Comparison of ENCODE assay signal across 9 cellular contexts in genomic region chr3:106130384-106131084, GRCh38.
DNase-seq lines count a peak whose midpoint lies in the region; TF ChIP-seq lines count a peak whose summit lies in the region.
"Had no signal": no experiment of that assay in that cellular context is flagged by ENCODE, and none has a peak within 500 bp of the region (broad histone marks: within the 10 kb centered on the region; RNA-seq: fewer than 3 reads in every experiment).

No MANE protein-coding gene starts in this region.

- WGBS in mesodermal cell (ENCODE audit: insufficient coverage in 2 of 2), 2 experiments: no CpG with 5 or more reads among the region's 1 CpG
- WGBS in thyroid gland, 2 donors: 48 to 69% methylated on average over 1 of the region's 1 CpG

- no peak for TF ChIP-seq CTCF in choroid plexus epithelial cell (conservative IDR thresholded peaks at IDR 0.05; ENCODE audit: low read depth, low read length)
- no peak for TF ChIP-seq CTCF in thyroid gland (IDR thresholded peaks at IDR 0.05)

- H3K36me3 ChIP-seq in mesodermal cell (ENCODE audit: control insufficient read depth, insufficient read depth, low read length) (no peaks in the 10 kb centered on the region), thyroid gland (no peaks in the 10 kb centered on the region)

- peaks cover 5% of the 10 kb centered on the region for H3K4me1 ChIP-seq in mesodermal cell (ENCODE audit: control insufficient read depth, insufficient read depth, low read length, poor library complexity, severe bottlenecking)
- H3K4me1 ChIP-seq in thyroid gland: peaks cover 0 to 6% of the 10 kb centered on the region in 2 donors

- no peak for TF ChIP-seq POLR2A in thyroid gland (IDR thresholded peaks at IDR 0.05)

- H3K4me3 ChIP-seq in choroid plexus epithelial cell (ENCODE audit: low read depth, low read length): no peak overlapping the region
- no peak overlapping the region for H3K4me3 ChIP-seq in mesodermal cell (ENCODE audit: extremely low read depth, insufficient read depth, low read length, poor library complexity, severe bottlenecking)
- no peak overlapping the region for H3K4me3 ChIP-seq in thyroid gland (replicated peaks in 1 of 3)

- H3K27ac ChIP-seq in mesodermal cell (ENCODE audit: low read depth, low read length, severe bottlenecking) (peak overlapping the region; percentile 90), thyroid gland (no peak overlapping the region)

- DNase-seq in AG20443 (ENCODE audit: low spot score) (peak; percentile 69), M059J (ENCODE audit: low read depth) (peak; percentile 84), choroid plexus epithelial cell (ENCODE audit: low read depth) (peak; percentile 76), thyroid gland (no peak), NCI-H2171 (lab: John Stamatoyannopoulos, UW) (no peak), NCI-H526 (lab: John Stamatoyannopoulos, UW) (no peak), NCI-H526 treated with DMSO at 0.1 percent for 48 hours (lab: John Stamatoyannopoulos, UW) (no peak)
- DNase-seq: NCI-H510A had no signal

- intact Hi-C loops in thyroid gland (cut with DNase I): no loop called here

- no peaks in the 10 kb centered on the region for H3K27me3 ChIP-seq in thyroid gland

- no peaks in the 10 kb centered on the region for H3K9me3 ChIP-seq in mesodermal cell (ENCODE audit: control insufficient read depth, low read length)
- H3K9me3 ChIP-seq in thyroid gland: no peaks in the 10 kb centered on the region

Comparison
In these comparisons a context has a peak if more than half of its experiments do, and no peak if none do; other contexts are left out.
1. DNase-seq: peak in AG20443 (single experiment), M059J (single experiment) and choroid plexus epithelial cell (single experiment); none in thyroid gland (0 of 2), NCI-H2171 (single experiment), NCI-H526 (0 of 2) and NCI-H526 treated with DMSO at 0.1 percent for 48 hours (single experiment).